ENCODE assay signal across 8 cellular contexts in genomic region chr16:1826691-1827573, GRCh38. TPM values are rescaled to one million over a fixed set of nuclear protein-coding genes. Genes with fewer than 3 reads are reported as not detected.
DNase-seq lines count a peak whose midpoint lies in the region; ATAC-seq and TF ChIP-seq lines count a peak whose summit lies in the region.

FAHD1 (plus strand) TSS chr16:1827206; CDS start chr16:1827239, 33 bp downstream.
HAGH (minus strand) TSS chr16:1826825; CDS start chr16:1826787, 38 bp downstream.

- TF ChIP-seq CTCF in GM10266 (IDR thresholded peaks at IDR 0.05; ENCODE audit: control insufficient read depth, insufficient read depth, low read depth, missing control alignments) = no peak
- TF ChIP-seq CTCF in omental fat pad (IDR thresholded peaks at IDR 0.05) = no peak

- no peaks in the 10 kb centered on the region for H3K27me3 Mint-ChIP-seq in activated naive CD4-positive, alpha-beta T cell treated with anti-CD3 and anti-CD28 coated beads, Interleukin-2, amount 50 U/mL, for 24 hours

- no peaks in the 10 kb centered on the region for H3K9me3 Mint-ChIP-seq in activated naive CD4-positive, alpha-beta T cell treated with anti-CD3 and anti-CD28 coated beads, Interleukin-2, amount 50 U/mL, for 24 hours

- H3K27ac ChIP-seq in temporal lobe (ENCODE audit: low read depth, low read length) = peak within 1 kb of the TSS; percentile 66

- H3K4me1 Mint-ChIP-seq in activated naive CD4-positive, alpha-beta T cell treated with anti-CD3 and anti-CD28 coated beads, Interleukin-2, amount 50 U/mL, for 24 hours = peaks cover 47% of the 10 kb centered on the region

- H3K27ac Mint-ChIP-seq in activated naive CD4-positive, alpha-beta T cell treated with anti-CD3 and anti-CD28 coated beads, Interleukin-2, amount 50 U/mL, for 24 hours = peak within 1 kb of the TSS; percentile 92

- ATAC-seq in HG02623 (IDR thresholded peaks at IDR 0.05; ENCODE audit: unreplicated experiment) (peak; percentile 72), SK-N-SH treated with all-trans-retinoic acid at 6 μM for 48 hours (peak; percentile 94), omental fat pad (ENCODE audit: low FRiP score) (peak; percentile 90)

- H3K4me3 Mint-ChIP-seq in activated naive CD4-positive, alpha-beta T cell treated with anti-CD3 and anti-CD28 coated beads, Interleukin-2, amount 50 U/mL, for 24 hours = peak within 1 kb of the TSS; percentile 91

- DNase-seq in GM10266 (ENCODE audit: extremely low spot score) (peak; percentile 100), NCI-H1092 treated with DMSO at 0.1 percent for 48 hours (lab: John Stamatoyannopoulos, UW) (peak; percentile 94), globus pallidus (ENCODE audit: low spot score) (peak; percentile 91), omental fat pad (ENCODE audit: low spot score) (peak; percentile 92)

- no peaks in the 10 kb centered on the region for H3K36me3 Mint-ChIP-seq in activated naive CD4-positive, alpha-beta T cell treated with anti-CD3 and anti-CD28 coated beads, Interleukin-2, amount 50 U/mL, for 24 hours

TF ChIP-seq in SK-N-SH treated with all-trans-retinoic acid at 6 μM for 48 hours, 23 proteins besides CTCF, POLR2A, EP300 and RAD21:
- no peak for TF ChIP-seq ESRRG (CRISPR knock-in tag; IDR thresholded peaks at IDR 0.05)
- TF ChIP-seq ARNTL (CRISPR knock-in tag; IDR thresholded peaks at IDR 0.05; ENCODE audit: borderline replicate concordance, low read depth) = no peak
- TF ChIP-seq ZC3H10 (CRISPR knock-in tag; IDR thresholded peaks at IDR 0.05) = no peak
- TF ChIP-seq ZFP30 (CRISPR knock-in tag; IDR thresholded peaks at IDR 0.05) = no peak
- no peak for TF ChIP-seq TOX (CRISPR knock-in tag; IDR thresholded peaks at IDR 0.05; ENCODE audit: borderline replicate concordance)
- no peak for TF ChIP-seq TCF4 (CRISPR knock-in tag; IDR thresholded peaks at IDR 0.05; ENCODE audit: borderline replicate concordance)
- TF ChIP-seq PATZ1 (CRISPR knock-in tag; IDR thresholded peaks at IDR 0.05; ENCODE audit: borderline replicate concordance) = no peak
- 0 out of 2 replicates have a peak, but pooled peaks have one; percentile 36 for TF ChIP-seq TSHZ2 (CRISPR knock-in tag; IDR thresholded peaks at IDR 0.05)
- no peak for TF ChIP-seq PPARA (CRISPR knock-in tag; IDR thresholded peaks at IDR 0.05; ENCODE audit: borderline replicate concordance)
- 0 out of 2 replicates have a peak, but pooled peaks have one; percentile 34 for TF ChIP-seq ZFP3 (CRISPR knock-in tag; IDR thresholded peaks at IDR 0.05)
- TF ChIP-seq ISL1 (CRISPR knock-in tag; IDR thresholded peaks at IDR 0.05) = no peak
TF ChIP-seq in SK-N-SH treated with all-trans-retinoic acid at 6 μM for 48 hours: peak in this region for 2.

RNA-seq across cellular contexts. Expression of gene FAHD1, which starts in this region (rescaled TPM):
- 10 to 100 TPM; 32.3 to 46.3 (median 34.1) TPM for total RNA-seq in omental fat pad
- 36.9 TPM for total RNA-seq in temporal lobe

RNA-seq across cellular contexts. Expression of gene HAGH, which starts in this region (rescaled TPM):
- total RNA-seq in omental fat pad = 100 to 1,000 TPM in 1 of 4 donors, 10 to 100 TPM in 3; 69.8 to 130 (median 81.5) TPM
- 38.6 TPM for total RNA-seq in temporal lobe

Comparison
In these comparisons a context has a peak if more than half of its experiments do, and no peak if none do; other contexts are left out.
1. Peak in every context shown above with its lines: DNase-seq, ATAC-seq and H3K27ac ChIP-seq.